Comparison of ENCODE assay signal across 15 cellular contexts in genomic region chr16:17743578-17743977, GRCh38.
DNase-seq lines count a peak whose midpoint lies in the region; ATAC-seq and TF ChIP-seq lines count a peak whose summit lies in the region.
"Had no signal": no experiment of that assay in that cellular context is flagged by ENCODE, and none has a peak within 500 bp of the region (broad histone marks: within the 10 kb centered on the region; RNA-seq: fewer than 3 reads in every experiment).

No MANE protein-coding gene starts in this region.

- H3K4me3 Mint-ChIP-seq in neural progenitor cell (no peak overlapping the region), HFFc6 (no peak overlapping the region)
- H3K4me3 Mint-ChIP-seq: B cell; CD4-positive, alpha-beta T cell had no signal

- peaks cover 3% of the 10 kb centered on the region for H3K27me3 Mint-ChIP-seq in neural progenitor cell (ENCODE audit: insufficient read depth, low read depth)
- peaks cover 20% of the 10 kb centered on the region for H3K27me3 Mint-ChIP-seq in HFFc6 (ENCODE audit: insufficient read depth)

- no peaks in the 10 kb centered on the region for H3K9me2 ChIP-seq in PC-3 (replicated peaks; ENCODE audit: low read length)

- TF ChIP-seq CTCF in esophagus muscularis mucosa (IDR thresholded peaks at IDR 0.05), result no peak
- no peak for TF ChIP-seq CTCF in neural progenitor cell (IDR thresholded peaks at IDR 0.05)
- no peak for TF ChIP-seq CTCF in PC-3 (conservative IDR thresholded peaks at IDR 0.05; ENCODE audit: low read depth, low read length)
- no peak for TF ChIP-seq CTCF in HFFc6 (IDR thresholded peaks at IDR 0.05)

- H3K27ac ChIP-seq in esophagus muscularis mucosa (replicated peaks in 1 of 4) (peak overlapping the region; percentile 86 to 91 (median 87)), neural progenitor cell (no peak overlapping the region), stomach smooth muscle (ENCODE audit: low read length) (peak overlapping the region; percentile 82), PC-3 (ENCODE audit: low read length) (no peak overlapping the region)
- H3K27ac ChIP-seq: HL-60 had no signal

- no TSS peak for BruUV-seq in PC-3 (replicated peaks; lab: Mats Ljungman, UMichigan)

- TF ChIP-seq EP300 in esophagus muscularis mucosa (IDR thresholded peaks at IDR 0.05), result no peak

- H3K9me3 ChIP-seq in esophagus muscularis mucosa (no peaks in the 10 kb centered on the region), neural progenitor cell (ENCODE audit: low read depth) (no peaks in the 10 kb centered on the region), stomach smooth muscle (ENCODE audit: control insufficient read depth in 2 of 2, low read length in 2 of 2) (no peaks in the 10 kb centered on the region), PC-3 (ENCODE audit: low read length) (no peaks in the 10 kb centered on the region)
- H3K9me3 ChIP-seq: HAP-1 had no signal

- DNase-seq in H7, result peak; percentile 53
- DNase-seq in esophagus muscularis mucosa (ENCODE audit: extremely low spot score), result no peak
- peak; percentile 16 for DNase-seq in neural progenitor cell (ENCODE audit: low spot score)
- no peak for DNase-seq in PC-3
- DNase-seq in HFFc6, result no peak
- DNase-seq in posterior cingulate gyrus, result no peak
- DNase-seq: 8988T; C1 segment of cervical spinal cord; Calu3; CD4-positive, alpha-beta T cell; DMS 273 treated with DMSO at 0.1 percent for 48 hours had no signal

- H3K4me1 Mint-ChIP-seq in neural progenitor cell (peaks cover 30% of the 10 kb centered on the region), HFFc6 (ENCODE audit: low read depth) (no peaks in the 10 kb centered on the region)
- H3K4me1 Mint-ChIP-seq: B cell had no signal

- H3K9ac ChIP-seq in neural progenitor cell, result no peak overlapping the region
- H3K9ac ChIP-seq in stomach smooth muscle (ENCODE audit: low read length in 2 of 2), result no peak overlapping the region
- H3K9ac ChIP-seq in PC-3 (ENCODE audit: low read length), result no peak overlapping the region

- H3K79me2 ChIP-seq in neural progenitor cell (ENCODE audit: low read depth), result no peaks in the 10 kb centered on the region
- H3K79me2 ChIP-seq in PC-3 (ENCODE audit: low read length), result no peaks in the 10 kb centered on the region

- H3K36me3 ChIP-seq in H7 (replicated peaks; ENCODE audit: control insufficient read depth, insufficient read depth, low read length) (no peaks in the 10 kb centered on the region), esophagus muscularis mucosa (no peaks in the 10 kb centered on the region), neural progenitor cell (no peaks in the 10 kb centered on the region), stomach smooth muscle (ENCODE audit: control insufficient read depth in 2 of 2, insufficient read depth in 2 of 2, low read length in 2 of 2) (no peaks in the 10 kb centered on the region), PC-3 (ENCODE audit: low read depth, low read length) (no peaks in the 10 kb centered on the region)
- H3K36me3 ChIP-seq: HAP-1 had no signal

- H3F3A ChIP-seq in neural progenitor cell (ENCODE audit: low read depth), result peaks cover 51% of the 10 kb centered on the region
- no peaks in the 10 kb centered on the region for H3F3A ChIP-seq in PC-3 (ENCODE audit: low read length, unreplicated experiment)

- no peaks in the 10 kb centered on the region for H3K36me3 Mint-ChIP-seq in neural progenitor cell
- H3K36me3 Mint-ChIP-seq in HFFc6 (ENCODE audit: low read depth), result no peaks in the 10 kb centered on the region

- H3K27me3 ChIP-seq in H7 (ENCODE audit: control insufficient read depth, insufficient read depth, low read length) (no peaks in the 10 kb centered on the region), esophagus muscularis mucosa (no peaks in the 10 kb centered on the region), neural progenitor cell (no peaks in the 10 kb centered on the region), stomach smooth muscle (ENCODE audit: control insufficient read depth in 1 of 2, insufficient read depth in 2 of 2, low read length in 2 of 2) (no peaks in the 10 kb centered on the region), PC-3 (ENCODE audit: low read length) (no peaks in the 10 kb centered on the region)

- ATAC-seq in PC-3, result no peak

- no peaks in the 10 kb centered on the region for H4K20me1 ChIP-seq in neural progenitor cell (ENCODE audit: low read depth)
- H4K20me1 ChIP-seq in PC-3 (ENCODE audit: low read length), result no peaks in the 10 kb centered on the region

- POLR2A ChIA-PET in PC-3 (lab: Charles Lee; ENCODE audit: unreplicated experiment), result no interaction called here

- H3K4me1 ChIP-seq in esophagus muscularis mucosa, result peaks cover 0 to 27% (median 23%) of the 10 kb centered on the region in 4 donors
- H3K4me1 ChIP-seq in neural progenitor cell, result peaks cover 41% of the 10 kb centered on the region
- peaks cover 13% of the 10 kb centered on the region for H3K4me1 ChIP-seq in stomach smooth muscle (ENCODE audit: control insufficient read depth, insufficient read depth, low read length)
- no peaks in the 10 kb centered on the region for H3K4me1 ChIP-seq in PC-3 (ENCODE audit: insufficient read depth, low read length)
- H3K4me1 ChIP-seq: HAP-1 had no signal

- 79% methylated on average over 4 of the region's 4 CpGs for WGBS in esophagus muscularis mucosa

- H3K4me2 ChIP-seq in neural progenitor cell (peak overlapping the region; percentile 27), PC-3 (ENCODE audit: low read length) (no peak overlapping the region)

- intact Hi-C loops in esophagus muscularis mucosa (cut with DNase I) (no loop called here), PC-3 (cut with micrococcal nuclease) (no loop called here), posterior cingulate gyrus (cut with DNase I) (no loop called here)

- H2AFZ ChIP-seq in neural progenitor cell (replicated peaks), result no peak overlapping the region
- H2AFZ ChIP-seq in PC-3 (ENCODE audit: low read length), result no peak overlapping the region

- H3K4me3 ChIP-seq in H7 (ENCODE audit: insufficient read depth, low read depth, low read length) (no peak overlapping the region), esophagus muscularis mucosa (no peak overlapping the region), neural progenitor cell (no peak overlapping the region), stomach smooth muscle (ENCODE audit: low read length in 2 of 2) (no peak overlapping the region), PC-3 (ENCODE audit: low read length) (no peak overlapping the region)
- H3K4me3 ChIP-seq: HAP-1 had no signal

- TF ChIP-seq POLR2A in esophagus muscularis mucosa (IDR thresholded peaks at IDR 0.05; ENCODE audit: low read depth), result no peak

- CTCF ChIA-PET in PC-3 (lab: Charles Lee), result no interaction called here

- H3K27ac Mint-ChIP-seq in neural progenitor cell, result no peak overlapping the region
- H3K27ac Mint-ChIP-seq in HFFc6, result no peak overlapping the region
- H3K27ac Mint-ChIP-seq: B cell; CD4-positive, alpha-beta T cell had no signal

- H3K9me3 Mint-ChIP-seq in neural progenitor cell, result no peaks in the 10 kb centered on the region
- no peaks in the 10 kb centered on the region for H3K9me3 Mint-ChIP-seq in HFFc6

Comparison
In these comparisons a context has a peak if more than half of its experiments do, and no peak if none do; other contexts are left out.
1. DNase-seq: peak in H7 (single experiment) and neural progenitor cell (single experiment); none in esophagus muscularis mucosa (single experiment), PC-3 (single experiment), HFFc6 (single experiment) and posterior cingulate gyrus (0 of 10).
2. H3K27ac ChIP-seq: peak in esophagus muscularis mucosa (4 of 4) and stomach smooth muscle (single experiment); none in neural progenitor cell (single experiment) and PC-3 (single experiment).